ENCODE assay signal across 9 cellular contexts in genomic region chr2:168632733-168633132, GRCh38.
DNase-seq lines count a peak whose midpoint lies in the region; ATAC-seq and TF ChIP-seq lines count a peak whose summit lies in the region.
"Had no signal": no experiment of that assay in that cellular context is flagged by ENCODE, and none has a peak within 500 bp of the region (broad histone marks: within the 10 kb centered on the region; RNA-seq: fewer than 3 reads in every experiment).

No MANE protein-coding gene starts in this region.

- DNase-seq in KBM-7 (peak; percentile 87), coronary artery (ENCODE audit: low spot score) (no peak), right lobe of liver (no peak), thoracic aorta (ENCODE audit: low spot score) (no peak), thyroid gland (no peak), cerebellar nuclear complex (lab: John Stamatoyannopoulos, UW) (no peak)
- DNase-seq: activated naive CD8-positive, alpha-beta T cell treated with anti-CD3 and anti-CD28 coated beads, Interleukin-2, amount 10 ng/mL, durations not matched to agents 7 days and 5 days; NCI-H2029 had no signal

- TF ChIP-seq POLR2A in right lobe of liver (IDR thresholded peaks at IDR 0.05) (no peak), thyroid gland (IDR thresholded peaks at IDR 0.05) (no peak)

- H3K27ac ChIP-seq in coronary artery, result peak overlapping the region; percentile 81 to 86
- H3K27ac ChIP-seq in right lobe of liver, result peak overlapping the region in 1 of 3 donors; percentile 6
- H3K27ac ChIP-seq in thoracic aorta, result peak overlapping the region; percentile 53 to 89
- peak overlapping the region in 1 of 3 donors; percentile 15 for H3K27ac ChIP-seq in thyroid gland

- peak overlapping the region; percentile 20 for H3K4me3 ChIP-seq in coronary artery
- H3K4me3 ChIP-seq in right lobe of liver, result no peak overlapping the region
- H3K4me3 ChIP-seq in thoracic aorta, result peak overlapping the region; percentile 3
- H3K4me3 ChIP-seq in thyroid gland (replicated peaks in 1 of 3), result no peak overlapping the region

- H3K27me3 ChIP-seq in right lobe of liver (no peaks in the 10 kb centered on the region), thoracic aorta (replicated peaks; ENCODE audit: insufficient read depth) (no peaks in the 10 kb centered on the region), thyroid gland (no peaks in the 10 kb centered on the region)

- WGBS in right lobe of liver (ENCODE audit: insufficient coverage, low coverage, low lambda C conversion rate, missing lambda C conversion rate), result 58% methylated on average over 7 of the region's 7 CpGs
- WGBS in thyroid gland, 2 donors, result 58 to 62% methylated on average over 7 of the region's 7 CpGs

- ATAC-seq in right lobe of liver (peak; percentile 65 to 92 (median 76)), thoracic aorta (ENCODE audit: insufficient number of reproducible peaks, low FRiP score, low read depth) (peak; percentile 84), HG03571 (IDR thresholded peaks at IDR 0.05; ENCODE audit: unreplicated experiment) (no peak)

- H3K36me3 ChIP-seq in right lobe of liver (peaks cover 0 to 2% (median 0%) of the 10 kb centered on the region in 4 donors), thoracic aorta (no peaks in the 10 kb centered on the region), thyroid gland (no peaks in the 10 kb centered on the region)

- no peaks in the 10 kb centered on the region for H3K9me3 ChIP-seq in right lobe of liver
- no peaks in the 10 kb centered on the region for H3K9me3 ChIP-seq in thoracic aorta
- H3K9me3 ChIP-seq in thyroid gland, result no peaks in the 10 kb centered on the region

- intact Hi-C loops in right lobe of liver (cut with DNase I) (no loop called here), thyroid gland (cut with DNase I) (no loop called here)

- TF ChIP-seq CTCF in coronary artery (IDR thresholded peaks at IDR 0.05) (no peak), right lobe of liver (IDR thresholded peaks at IDR 0.05) (no peak), thoracic aorta (IDR thresholded peaks at IDR 0.05) (peak; percentile 19), thyroid gland (IDR thresholded peaks at IDR 0.05) (no peak)

- in situ Hi-C loops in KBM-7 (cut with MboI; ENCODE audit: low pct_unique_long_range_greater_than_20kb, low sequenced_read_pairs), result no loop called here

- H3K4me1 ChIP-seq in right lobe of liver, result no peaks in the 10 kb centered on the region
- peaks cover 20 to 41% of the 10 kb centered on the region in 2 donors for H3K4me1 ChIP-seq in thoracic aorta (ENCODE audit: control insufficient read depth in 1 of 2, low read depth in 2 of 2)
- peaks cover 8 to 18% of the 10 kb centered on the region in 2 donors for H3K4me1 ChIP-seq in thyroid gland

Comparison
In these comparisons a context has a peak if more than half of its experiments do, and no peak if none do; other contexts are left out.
1. H3K4me3 ChIP-seq: peak in coronary artery (single experiment) and thoracic aorta (single experiment); none in right lobe of liver (0 of 3) and thyroid gland (0 of 3).